Comparison of ENCODE assay signal across 16 cellular contexts in genomic region chr6:170260686-170261085, GRCh38. TPM values are rescaled to one million over a fixed set of nuclear protein-coding genes. Genes with fewer than 3 reads are reported as not detected.
DNase-seq lines count a peak whose midpoint lies in the region; ATAC-seq, FAIRE-seq and TF ChIP-seq lines count a peak whose summit lies in the region.
"Had no signal": no experiment of that assay in that cellular context is flagged by ENCODE, and none has a peak within 500 bp of the region (broad histone marks: within the 10 kb centered on the region; RNA-seq: fewer than 3 reads in every experiment).

No MANE protein-coding gene starts in this region.

- TF ChIP-seq POLR2A in gastrocnemius medialis (IDR thresholded peaks at IDR 0.05) = no peak

- H3K4me3 ChIP-seq in LNCaP clone FGC (ENCODE audit: low read depth, low read length) (no peak overlapping the region), astrocyte of the spinal cord (ENCODE audit: low read depth, low read length) (no peak overlapping the region), pancreas (no peak overlapping the region), gastrocnemius medialis (no peak overlapping the region), coronary artery (no peak overlapping the region)
- H3K4me3 ChIP-seq: HAP-1 had no signal

- in situ Hi-C loops in astrocyte of the spinal cord (cut with HindIII; ENCODE audit: low sequenced_read_pairs) (no loop called here), gastrocnemius medialis (cut with MboI; ENCODE audit: low sequenced_read_pairs in 4 of 4) (no loop called here)

- no peak for FAIRE-seq in pancreas (lab: Jason Lieb, UNC)

- DNase-seq in NCI-H146 (lab: John Stamatoyannopoulos, UW) (peak; percentile 46), NCI-H146 treated with DMSO at 0.1 percent for 48 hours (lab: John Stamatoyannopoulos, UW; ENCODE audit: unreplicated experiment) (no peak), LNCaP clone FGC (ENCODE audit: low read depth) (no peak), astrocyte of the spinal cord (ENCODE audit: low read depth, low spot score) (no peak), pancreas (peak in 3 of 6 donors; percentile 59 to 68 (median 61)), gastrocnemius medialis (no peak), coronary artery (ENCODE audit: low spot score) (no peak)
- DNase-seq: activated CD4-positive, alpha-beta T cell treated with anti-CD3 and anti-CD28 coated beads, Interleukin-2, amount 10 ng/mL, durations not matched to agents 24 days and 14 days; activated naive CD8-positive, alpha-beta T cell treated with anti-CD3 and anti-CD28 coated beads, Interleukin-2, amount 50 U/mL, for 24 hours; activated T-cell treated with anti-CD3 and anti-CD28 coated beads, Interleukin-2, amount 50 U/mL, for 1 hour; MM.1S; NCI-H510A had no signal

- H3K27ac ChIP-seq in pancreas (no peak overlapping the region), gastrocnemius medialis (no peak overlapping the region), coronary artery (no peak overlapping the region)
- H3K27ac ChIP-seq: epithelial cell of prostate had no signal

- WGBS in pancreas, 2 donors = 16 to 21% methylated on average over 7 of the region's 7 CpGs

- H3K9me3 ChIP-seq in pancreas (no peaks in the 10 kb centered on the region), gastrocnemius medialis (no peaks in the 10 kb centered on the region)
- H3K9me3 ChIP-seq: HAP-1 had no signal

- intact Hi-C loops in pancreas (cut with DNase I) (no loop called here), gastrocnemius medialis (cut with DNase I; ENCODE audit: low total_unique reads) (no loop called here)

- ATAC-seq in pancreas = peak; percentile 51 to 76 (median 70)
- no peak for ATAC-seq in gastrocnemius medialis
- no peak for ATAC-seq in HG03039 (IDR thresholded peaks at IDR 0.05; ENCODE audit: unreplicated experiment)
- ATAC-seq: activated naive CD8-positive, alpha-beta T cell treated with anti-CD3 and anti-CD28 coated beads, Interleukin-2, amount 50 U/mL, for 24 hours had no signal

- TF ChIP-seq CTCF in LNCaP clone FGC (IDR thresholded peaks at IDR 0.05; ENCODE audit: control insufficient read depth, extremely low read depth, insufficient read depth) = 0 out of 2 replicates have a peak, but pooled peaks have one; percentile 16
- TF ChIP-seq CTCF in astrocyte of the spinal cord (IDR thresholded peaks at IDR 0.05; ENCODE audit: low read depth, low read length) = peak; percentile 8
- TF ChIP-seq CTCF in pancreas (IDR thresholded peaks at IDR 0.05) = peak in 2 of 4 donors; percentile 23 to 25
- TF ChIP-seq CTCF in gastrocnemius medialis (IDR thresholded peaks at IDR 0.05 in 4 of 5, conservative IDR thresholded peaks at IDR 0.05 in 1 of 5) = no peak
- TF ChIP-seq CTCF in coronary artery (IDR thresholded peaks at IDR 0.05) = no peak

- H3K36me3 ChIP-seq in pancreas (no peaks in the 10 kb centered on the region), gastrocnemius medialis (no peaks in the 10 kb centered on the region)
- H3K36me3 ChIP-seq: HAP-1 had no signal

- H3K27me3 ChIP-seq in pancreas (no peaks in the 10 kb centered on the region), gastrocnemius medialis (no peaks in the 10 kb centered on the region)

- H3K4me1 ChIP-seq in pancreas (peaks cover 6 to 11% (median 10%) of the 10 kb centered on the region in 3 donors), gastrocnemius medialis (peaks cover 1 to 5% of the 10 kb centered on the region in 2 donors)
- H3K4me1 ChIP-seq: HAP-1 had no signal

RNA-seq across cellular contexts. Expression of gene DLL1, which starts 30.2 kb away (rescaled TPM):
- total RNA-seq in pancreas (10 to 100 TPM; 10.8 to 19.6 (median 13.3) TPM), gastrocnemius medialis (1 to 10 TPM; 1.8 to 3.7 (median 3.3) TPM)
- 10 to 100 TPM; 16.4 to 21.6 TPM for polyA plus RNA-seq in pancreas
- total RNA-seq: activated CD4-positive, alpha-beta T cell treated with anti-CD3 and anti-CD28 coated beads, Interleukin-2, amount 10 ng/mL, durations not matched to agents 24 days and 14 days; T-helper 2 cell treated with Interferon-gamma antibody and Interleukin-4, amounts not matched to agents 100 ng/mL and 5 ng/mL, for 36 hours had no signal

RNA-seq across cellular contexts. Expression of gene FAM120B, which starts 45.9 kb away (rescaled TPM):
- total RNA-seq in pancreas = 10 to 100 TPM; 10.4 to 18.7 (median 13.3) TPM
- polyA plus RNA-seq in pancreas = 1 to 10 TPM; 5.6 to 9.0 TPM
- 10 to 100 TPM; 10.7 to 17.0 (median 13.5) TPM for total RNA-seq in gastrocnemius medialis

Comparison
In these comparisons a context has a peak if more than half of its experiments do, and no peak if none do; other contexts are left out.
1. CTCF ChIP-seq: peak in LNCaP clone FGC (single experiment) and astrocyte of the spinal cord (single experiment); none in gastrocnemius medialis (0 of 5) and coronary artery (single experiment).
2. ATAC-seq: peak in pancreas (4 of 4); none in gastrocnemius medialis (0 of 2) and HG03039 (single experiment).